In the genomic region with DNA sequence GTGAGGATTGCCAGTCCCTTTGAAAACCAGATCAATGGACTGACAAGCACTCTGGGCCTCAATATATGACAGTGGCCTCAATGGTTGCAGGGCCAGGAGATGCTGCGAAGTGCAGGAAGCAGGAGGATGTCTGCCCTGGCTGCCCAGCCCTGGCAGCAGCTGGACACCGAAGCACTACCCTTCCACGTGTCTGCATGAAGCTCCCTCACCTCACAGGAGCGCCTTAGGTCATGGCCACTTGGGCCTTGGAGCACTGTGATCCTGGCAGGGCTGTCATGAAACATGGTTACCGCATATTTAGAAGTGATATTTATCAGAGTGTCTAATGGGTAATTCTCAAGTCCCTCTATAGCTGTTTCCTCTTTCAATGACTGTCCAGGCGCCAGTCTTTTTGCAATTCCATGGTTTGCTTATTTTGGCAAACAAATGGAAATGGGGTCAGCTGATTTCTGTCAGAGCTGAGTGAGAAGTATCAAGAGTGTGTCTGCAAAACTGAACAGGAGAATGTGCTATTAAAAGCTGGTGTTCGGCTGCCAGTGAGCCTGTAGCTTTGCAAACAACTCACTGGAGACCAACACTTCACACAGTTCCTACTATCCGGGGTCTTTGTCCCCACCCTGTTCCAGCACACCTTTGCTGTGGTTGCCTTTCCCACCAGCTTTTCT, we compare ENCODE assay signal across 18 cellular contexts.
"Had no signal": no experiment of that assay in that cellular context is flagged by ENCODE, and none has a peak within 500 bp of the region (broad histone marks: within the 10 kb centered on the region; RNA-seq: fewer than 3 reads in every experiment).

No MANE protein-coding gene starts in this region.

- ATAC-seq: activated CD4-positive, alpha-beta T cell treated with anti-CD3 and anti-CD28 coated beads for 36 hours; left lung; natural killer cell had no signal

- H3K36me3 ChIP-seq: left lung, WERI-Rb-1 had no signal

- DNase-seq: activated CD4-positive, alpha-beta memory T cell treated with anti-CD3 and anti-CD28 coated beads, Interleukin-2, amount 10 ng/mL, durations not matched to agents 7 days and 5 days; activated CD4-positive, alpha-beta T cell treated with anti-CD3 and anti-CD28 coated beads for 36 hours; activated naive CD4-positive, alpha-beta T cell treated with anti-CD3 and anti-CD28 coated beads, Interleukin-2, amount 10 ng/mL, durations not matched to agents 7 days and 5 days; activated T-cell treated with anti-CD3 and anti-CD28 coated beads, Interleukin-2, amount 50 U/mL, for 24 hours; dermis blood vessel endothelial cell; foreskin melanocyte; head of caudate nucleus; left lung; mesenchymal stem cell; natural killer cell; posterior cingulate gyrus; retina; stimulated activated CD4-positive, alpha-beta T cell treated with anti-CD3 and anti-CD28 coated beads, Interleukin-15, amount 100 ng/mL, for 24 hours; stimulated activated CD4-positive, alpha-beta T cell treated with anti-CD3 and anti-CD28 coated beads, Interleukin-4, amount 100 ng/mL, for 24 hours; stimulated activated naive CD4-positive, alpha-beta T cell; trophoblast cell; WERI-Rb-1 had no signal

- H3K4me1 ChIP-seq: left lung had no signal

- H3K9me3 ChIP-seq: left lung had no signal

- H3K27me3 ChIP-seq: left lung had no signal

- H3K4me3 ChIP-seq: left lung, skin epidermis had no signal
